ENCODE assay signal across 8 cellular contexts in the genomic region with DNA sequence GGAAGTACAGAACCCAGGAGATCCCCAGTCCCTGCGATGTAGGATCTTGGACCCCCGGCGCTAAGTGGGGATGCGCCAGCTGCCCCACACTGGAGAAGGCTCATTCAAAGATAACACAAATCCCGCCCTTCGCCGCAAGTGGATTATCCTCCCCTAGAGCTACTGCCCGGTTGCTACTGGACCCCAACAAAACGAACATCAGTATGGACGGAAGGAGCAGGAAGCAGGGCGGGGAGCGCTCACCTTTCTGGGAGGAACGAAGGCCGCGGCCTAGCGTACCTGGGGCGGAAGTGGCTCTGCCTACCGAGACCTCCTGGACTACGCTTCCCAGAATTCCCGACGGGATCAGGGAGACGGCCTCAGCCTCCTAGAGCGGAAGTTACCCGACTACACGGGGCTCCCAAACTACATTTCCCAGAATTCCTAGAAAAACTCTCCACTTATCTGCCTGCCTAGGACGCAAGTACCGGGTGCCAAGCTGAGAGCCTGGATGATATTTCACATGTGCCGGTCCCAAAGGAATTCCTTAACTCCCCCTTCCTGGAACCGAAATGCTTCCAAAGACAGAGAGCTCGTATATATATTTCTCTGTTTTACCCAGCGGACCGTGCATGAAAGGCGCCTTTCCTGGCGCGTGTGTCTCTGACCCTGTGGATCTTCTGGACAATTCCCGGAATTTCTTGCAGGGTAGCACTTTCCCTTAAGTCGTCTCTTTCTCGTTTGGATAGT. TPM values are rescaled to one million over a fixed set of nuclear protein-coding genes. Genes with fewer than 3 reads are reported as not detected.
DNase-seq lines count a peak whose midpoint lies in the region; ATAC-seq and TF ChIP-seq lines count a peak whose summit lies in the region.

ZNF112 (minus strand) TSS at position 298 of the 729 bp plus-strand sequence. CDS start 16,141 bp downstream, outside the sequence.

- no peak within 1 kb of the TSS for H2BK12ac ChIP-seq in trophoblast cell (ENCODE audit: low read length)

- H3K36me3 ChIP-seq in ACC112 (ENCODE audit: insufficient read depth, low read length), result peaks cover 11% of the 10 kb centered on the region; the same call in 1 of the 2 replicates
- no peaks in the 10 kb centered on the region for H3K36me3 ChIP-seq in H7 (replicated peaks; ENCODE audit: control insufficient read depth, insufficient read depth, low read length)
- H3K36me3 ChIP-seq in body of pancreas (replicated peaks in 1 of 2; ENCODE audit: insufficient read depth in 1 of 2, low read depth in 2 of 2), result no peaks in the 10 kb centered on the region
- H3K36me3 ChIP-seq in trophoblast cell (ENCODE audit: control insufficient read depth in 1 of 2, insufficient read depth in 2 of 2, low read length in 2 of 2), result no peaks in the 10 kb centered on the region

- H4K91ac ChIP-seq in trophoblast cell (ENCODE audit: low read depth, low read length), result no peak within 1 kb of the TSS

- H3K79me1 ChIP-seq in trophoblast cell (ENCODE audit: low read length), result peaks cover 2% of the 10 kb centered on the region

- peak within 1 kb of the TSS in 1 of 2 donors; percentile 34 for H3K4me3 Mint-ChIP-seq in effector memory CD8-positive, alpha-beta T cell

- TF ChIP-seq POLR2A in body of pancreas (IDR thresholded peaks at IDR 0.05), result peak; percentile 34 to 78 (median 67)

- peak within 1 kb of the TSS; percentile 10 for H2BK120ac ChIP-seq in trophoblast cell (ENCODE audit: insufficient read depth, low read length, poor library complexity)

- H3K27ac Mint-ChIP-seq in effector memory CD8-positive, alpha-beta T cell, result no peak within 1 kb of the TSS

- H3K27ac ChIP-seq in ACC112 (ENCODE audit: low read depth, low read length), result no peak within 1 kb of the TSS
- H3K27ac ChIP-seq in body of pancreas, result peak within 1 kb of the TSS in 3 of 4 donors; percentile 52 to 63 (median 54)
- no peak within 1 kb of the TSS for H3K27ac ChIP-seq in trophoblast cell (ENCODE audit: low read depth, low read length)

- H3K4me1 ChIP-seq in ACC112 (ENCODE audit: control insufficient read depth, insufficient read depth, low read length, unreplicated experiment) (no peaks in the 10 kb centered on the region), body of pancreas (peaks cover 6% of the 10 kb centered on the region), trophoblast cell (ENCODE audit: control insufficient read depth in 1 of 2, insufficient read depth in 2 of 2, low read length in 2 of 2) (peaks cover 0 to 2% of the 10 kb centered on the region in 2 experiments)

- DNase-seq in H7 (peak; percentile 58), NCI-H526 treated with DMSO at 0.1 percent for 48 hours (lab: John Stamatoyannopoulos, UW) (peak; percentile 88), body of pancreas (peak; percentile 92 to 96 (median 93)), hippocampal formation (lab: John Stamatoyannopoulos, UW) (peak; percentile 91 to 95), trophoblast cell (peak; percentile 89 to 94)
- DNase-seq in effector memory CD8-positive, alpha-beta T cell, result no peak

- peak within 1 kb of the TSS; percentile 98 for H2AFZ ChIP-seq in ACC112 (ENCODE audit: low read length, unreplicated experiment)
- H2AFZ ChIP-seq in trophoblast cell (ENCODE audit: insufficient read depth, low read length, poor library complexity), result peak within 1 kb of the TSS; percentile 95

- H3K79me2 ChIP-seq in ACC112 (ENCODE audit: control insufficient read depth, insufficient read depth, low read length, unreplicated experiment) (peaks cover 13% of the 10 kb centered on the region), trophoblast cell (ENCODE audit: control insufficient read depth, insufficient read depth, low read length, poor library complexity) (peaks cover 2% of the 10 kb centered on the region)

- H2AK5ac ChIP-seq in trophoblast cell (ENCODE audit: low read length), result no peak within 1 kb of the TSS

- peak within 1 kb of the TSS; percentile 72 for H3K4me2 ChIP-seq in trophoblast cell (ENCODE audit: low read length)

- peaks cover 2 to 19% of the 10 kb centered on the region in 2 donors for H3K9me3 Mint-ChIP-seq in effector memory CD8-positive, alpha-beta T cell

- no peak within 1 kb of the TSS for H2BK5ac ChIP-seq in trophoblast cell (ENCODE audit: low read depth, low read length, poor library complexity)

- H3K4ac ChIP-seq in trophoblast cell (ENCODE audit: low read depth, low read length), result peak within 1 kb of the TSS; percentile 13

- H3K36me3 Mint-ChIP-seq in effector memory CD8-positive, alpha-beta T cell (ENCODE audit: insufficient read depth), result no peaks in the 10 kb centered on the region

- H3K18ac ChIP-seq in trophoblast cell (ENCODE audit: low read length), result peak within 1 kb of the TSS; percentile 46

- peak within 1 kb of the TSS; percentile 84 for H3K4me3 ChIP-seq in ACC112 (ENCODE audit: low read depth, low read length)
- H3K4me3 ChIP-seq in H7 (ENCODE audit: insufficient read depth, low read depth, low read length), result peak within 1 kb of the TSS; percentile 60
- H3K4me3 ChIP-seq in body of pancreas, result peak within 1 kb of the TSS in 1 of 2 donors; percentile 43
- peak within 1 kb of the TSS; percentile 80 for H3K4me3 ChIP-seq in trophoblast cell (ENCODE audit: low read depth, low read length)

- no peaks in the 10 kb centered on the region for H3K4me1 Mint-ChIP-seq in effector memory CD8-positive, alpha-beta T cell (ENCODE audit: low read depth in 2 of 2)

- peak within 1 kb of the TSS; percentile 93 for H4K8ac ChIP-seq in trophoblast cell (ENCODE audit: low read depth, low read length)

- H3K14ac ChIP-seq in trophoblast cell (ENCODE audit: low read length), result peak within 1 kb of the TSS; percentile 80

- intact Hi-C loops in body of pancreas (cut with DNase I), result no loop called here

- peak; percentile 100 for ATAC-seq in body of pancreas
- no peak for ATAC-seq in effector memory CD8-positive, alpha-beta T cell (replicated peaks)
- ATAC-seq in HG03045 (IDR thresholded peaks at IDR 0.05; ENCODE audit: unreplicated experiment), result no peak

- peak within 1 kb of the TSS; percentile 87 for H3K9ac ChIP-seq in trophoblast cell (ENCODE audit: low read length)

- peak within 1 kb of the TSS; percentile 71 for H4K12ac ChIP-seq in trophoblast cell (ENCODE audit: low read depth, low read length)

- H3K27me3 ChIP-seq in ACC112 (ENCODE audit: insufficient read depth, low read length) (no peaks in the 10 kb centered on the region), H7 (ENCODE audit: control insufficient read depth, insufficient read depth, low read length) (no peaks in the 10 kb centered on the region), body of pancreas (no peaks in the 10 kb centered on the region), trophoblast cell (ENCODE audit: insufficient read depth, low read length) (no peaks in the 10 kb centered on the region)

- no peak for TF ChIP-seq CTCF in body of pancreas (IDR thresholded peaks at IDR 0.05)

- peaks cover 0 to 17% of the 10 kb centered on the region in 2 donors for H3K27me3 Mint-ChIP-seq in effector memory CD8-positive, alpha-beta T cell

- no peaks in the 10 kb centered on the region for H3K9me3 ChIP-seq in body of pancreas
- no peaks in the 10 kb centered on the region for H3K9me3 ChIP-seq in trophoblast cell (ENCODE audit: insufficient read depth, low read depth, low read length)

- WGBS in body of pancreas, 2 donors, result 1% methylated on average over 17 to 38 of the region's 38 CpGs
- WGBS in trophoblast cell (ENCODE audit: extremely low coverage, insufficient coverage, insufficient read length), result no CpG with 5 or more reads among the region's 38 CpGs

- H3K23ac ChIP-seq in trophoblast cell (ENCODE audit: low read length), result no peak within 1 kb of the TSS

RNA-seq across cellular contexts. Expression of gene ZNF112, which starts in this region (rescaled TPM):
- total RNA-seq in H7 (2014; rRNA removed; shearing (Covaris generic)), result 2.1 and 3.4 TPM in 2 replicates
- 1 to 10 TPM; 3.6 to 8.6 TPM for total RNA-seq in body of pancreas
- polyA plus RNA-seq in trophoblast cell (2013), result 2.1 and 2.3 TPM in 2 replicates

Comparison
In these comparisons a context has a peak if more than half of its experiments do, and no peak if none do; other contexts are left out.
1. H3K27ac ChIP-seq: peak in body of pancreas (3 of 4); none in ACC112 (single experiment) and trophoblast cell (single experiment).
2. DNase-seq: peak in H7 (single experiment), NCI-H526 treated with DMSO at 0.1 percent for 48 hours (single experiment), body of pancreas (4 of 4), hippocampal formation (2 of 2) and trophoblast cell (2 of 2); none in effector memory CD8-positive, alpha-beta T cell (0 of 3).